18 cellular contexts compared by ENCODE assay signal in the genomic region with DNA sequence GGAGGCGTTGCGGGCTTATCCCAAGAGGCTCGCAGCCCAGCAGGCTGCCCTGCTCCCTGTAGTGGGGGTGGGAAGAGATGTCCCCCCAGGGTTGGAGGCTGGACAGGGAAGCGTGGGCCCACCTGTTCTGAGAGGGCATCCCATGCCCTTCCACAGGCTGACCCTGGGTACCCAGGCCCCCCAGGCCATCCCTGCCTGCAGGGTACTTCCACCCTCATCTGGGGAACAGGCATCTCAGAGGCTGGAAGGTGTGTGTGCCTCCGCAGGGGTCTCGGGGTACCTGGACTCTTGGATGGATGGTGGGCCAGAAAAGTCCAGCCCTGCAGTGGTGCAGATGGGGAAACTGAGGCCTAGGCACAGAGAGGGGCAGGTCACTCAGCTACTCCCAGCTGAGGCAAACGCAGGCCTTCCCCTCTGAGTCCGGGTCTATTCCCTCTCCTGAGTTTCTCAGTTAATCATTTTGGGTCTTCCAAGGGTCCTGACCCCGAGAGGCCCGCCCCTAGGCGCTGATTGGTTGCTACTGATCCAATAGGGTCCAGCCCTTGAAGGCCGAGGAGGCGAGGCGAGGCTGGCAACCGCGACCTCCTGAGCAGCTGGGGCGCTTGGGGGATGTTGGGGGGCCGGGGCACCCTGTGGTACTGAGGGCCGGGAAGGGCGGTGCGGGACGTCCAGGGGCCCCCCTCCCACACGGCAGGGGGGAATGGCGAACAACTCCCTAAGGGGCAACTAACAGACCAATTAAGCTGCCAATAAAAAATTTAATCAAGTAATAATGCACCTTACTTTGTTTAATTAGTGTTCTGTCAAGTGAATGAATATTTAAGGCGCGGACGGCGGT. TPM values are rescaled to one million over a fixed set of nuclear protein-coding genes. Genes with fewer than 3 reads are reported as not detected.
DNase-seq lines count a peak whose midpoint lies in the region; ATAC-seq and TF ChIP-seq lines count a peak whose summit lies in the region.
"Had no signal": no experiment of that assay in that cellular context is flagged by ENCODE, and none has a peak within 500 bp of the region (broad histone marks: within the 10 kb centered on the region; RNA-seq: fewer than 3 reads in every experiment).

No MANE protein-coding gene starts in this region.

- H3K27ac ChIP-seq in right atrium auricular region (peak overlapping the region; percentile 80 to 83), mesendoderm (ENCODE audit: low read depth, low read length) (no peak overlapping the region), foreskin keratinocyte (no peak overlapping the region)
- H3K27ac ChIP-seq: 22Rv1 had no signal

- no peak overlapping the region for H4K5ac ChIP-seq in mesendoderm (ENCODE audit: low read length)

- no peak overlapping the region for H3K23ac ChIP-seq in mesendoderm (ENCODE audit: low read length)

- ATAC-seq in left cardiac atrium: no peak
- ATAC-seq in foreskin keratinocyte: no peak
- ATAC-seq in activated CD8-positive, alpha-beta T cell treated with anti-CD3 and anti-CD28 coated beads for 36 hours: no peak

- no peak overlapping the region for H2AK5ac ChIP-seq in mesendoderm (ENCODE audit: low read length)

- no CpG with 5 or more reads among the region's 28 CpGs for WGBS in mesendoderm (ENCODE audit: extremely low coverage, insufficient coverage, low lambda C conversion rate)

- no peaks in the 10 kb centered on the region for H3K9me3 Mint-ChIP-seq in activated CD8-positive, alpha-beta T cell treated with anti-CD3 and anti-CD28 coated beads for 36 hours
- H3K9me3 Mint-ChIP-seq: CD4-positive, alpha-beta T cell had no signal

- H3K4me1 ChIP-seq in right atrium auricular region: peaks cover 0 to 57% of the 10 kb centered on the region in 2 donors
- peaks cover 2% of the 10 kb centered on the region for H3K4me1 ChIP-seq in mesendoderm (ENCODE audit: control insufficient read depth, low read depth, low read length)
- H3K4me1 ChIP-seq in foreskin keratinocyte: no peaks in the 10 kb centered on the region
- H3K4me1 ChIP-seq: Caco-2 had no signal

- H2BK5ac ChIP-seq in mesendoderm (ENCODE audit: low read length): no peak overlapping the region

- no peak overlapping the region for H3K9ac ChIP-seq in mesendoderm (ENCODE audit: low read length)

- H3K4ac ChIP-seq in mesendoderm (ENCODE audit: low read depth, low read length): no peak overlapping the region

- peaks cover 8% of the 10 kb centered on the region for H3K4me1 Mint-ChIP-seq in activated CD8-positive, alpha-beta T cell treated with anti-CD3 and anti-CD28 coated beads for 36 hours (ENCODE audit: low read depth)

- TF ChIP-seq CTCF in right atrium auricular region (IDR thresholded peaks at IDR 0.05) (no peak), foreskin keratinocyte (conservative IDR thresholded peaks at IDR 0.05) (no peak)
- TF ChIP-seq CTCF in activated CD8-positive, alpha-beta T cell treated with anti-CD3 and anti-CD28 coated beads for 36 hours (IDR thresholded peaks at IDR 0.05): no peak

- H3K4me3 ChIP-seq in right atrium auricular region (no peak overlapping the region), mesendoderm (ENCODE audit: low read length) (no peak overlapping the region)

- H3K27me3 ChIP-seq in right atrium auricular region (no peaks in the 10 kb centered on the region), mesendoderm (ENCODE audit: insufficient read depth, low read length, poor library complexity) (no peaks in the 10 kb centered on the region), foreskin keratinocyte (peaks cover 63% of the 10 kb centered on the region)

- no peak for DNase-seq in right atrium auricular region (ENCODE audit: low spot score)
- DNase-seq in left cardiac atrium: no peak
- peak; percentile 79 for DNase-seq in ecto neural progenitor cell (ENCODE audit: low spot score)
- DNase-seq in mesendoderm: peak; percentile 29
- no peak for DNase-seq in foreskin keratinocyte
- DNase-seq in activated CD8-positive, alpha-beta T cell treated with anti-CD3 and anti-CD28 coated beads for 36 hours: no peak
- DNase-seq in NCI-H446 treated with DMSO at 0.1 percent for 48 hours (lab: John Stamatoyannopoulos, UW): no peak
- DNase-seq in AG20443 (ENCODE audit: low spot score): no peak
- DNase-seq: Caco-2; CD4-positive, alpha-beta T cell; GF-D8; GOT3; NCI-H1092; NCI-H1436 treated with DMSO at 0.1 percent for 48 hours; NCI-H2171 had no signal

- no peaks in the 10 kb centered on the region for H3K79me2 ChIP-seq in mesendoderm (ENCODE audit: control insufficient read depth, insufficient read depth, low read length)

- no peaks in the 10 kb centered on the region for H3K9me3 ChIP-seq in right atrium auricular region
- H3K9me3 ChIP-seq: Caco-2 had no signal

- peaks cover 8% of the 10 kb centered on the region for H3K27me3 Mint-ChIP-seq in activated CD8-positive, alpha-beta T cell treated with anti-CD3 and anti-CD28 coated beads for 36 hours

- H2BK120ac ChIP-seq in mesendoderm (ENCODE audit: low read depth, low read length): no peak overlapping the region

- H3K18ac ChIP-seq in mesendoderm (ENCODE audit: low read length): no peak overlapping the region

- H3K36me3 Mint-ChIP-seq in activated CD8-positive, alpha-beta T cell treated with anti-CD3 and anti-CD28 coated beads for 36 hours (ENCODE audit: low read depth): no peaks in the 10 kb centered on the region

- H3K36me3 ChIP-seq in right atrium auricular region: no peaks in the 10 kb centered on the region
- H3K36me3 ChIP-seq in mesendoderm (ENCODE audit: control insufficient read depth, insufficient read depth, low read length): no peaks in the 10 kb centered on the region

- POLR2A ChIA-PET in activated CD8-positive, alpha-beta T cell treated with anti-CD3 and anti-CD28 coated beads for 36 hours (lab: Charles Lee): no interaction called here

- H3K56ac ChIP-seq in mesendoderm (ENCODE audit: low read length): no peak overlapping the region

- H2BK15ac ChIP-seq in mesendoderm (replicated peaks; ENCODE audit: low read depth): no peak overlapping the region

- no peak overlapping the region for H3K4me3 Mint-ChIP-seq in activated CD8-positive, alpha-beta T cell treated with anti-CD3 and anti-CD28 coated beads for 36 hours

- H3K4me2 ChIP-seq in mesendoderm (ENCODE audit: low read length): no peak overlapping the region

- CTCF ChIA-PET in activated CD8-positive, alpha-beta T cell treated with anti-CD3 and anti-CD28 coated beads for 36 hours (lab: Charles Lee): no interaction called here

- intact Hi-C loops in left cardiac atrium (cut with DNase I): no loop called here
- intact Hi-C loops in activated CD8-positive, alpha-beta T cell treated with anti-CD3 and anti-CD28 coated beads for 36 hours (cut with micrococcal nuclease): no loop called here

- H3K79me1 ChIP-seq in mesendoderm (ENCODE audit: low read length): no peaks in the 10 kb centered on the region

- H4K8ac ChIP-seq in mesendoderm (ENCODE audit: low read depth, low read length): no peak overlapping the region

- no peak overlapping the region for H3K27ac Mint-ChIP-seq in activated CD8-positive, alpha-beta T cell treated with anti-CD3 and anti-CD28 coated beads for 36 hours
- H3K27ac Mint-ChIP-seq: CD4-positive, alpha-beta T cell had no signal

RNA-seq across cellular contexts. Expression of a gene that starts 23.8 kb away (rescaled TPM):
- total RNA-seq in right atrium auricular region: 1 to 10 TPM in 1 of 2 donors, under 1 TPM in 1; 0.67 to 1.7 TPM
- total RNA-seq in left cardiac atrium: 1 to 10 TPM; 1.3 to 1.6 TPM
- polyA plus RNA-seq in mesendoderm (2013, experiment 1 of 2): 0.03 TPM
- polyA plus RNA-seq in mesendoderm (2013, experiment 2 of 2): 0.03 TPM
- total RNA-seq in foreskin keratinocyte: not detected in 2 replicates
- polyA plus RNA-seq in foreskin keratinocyte: not detected in 2 replicates
- total RNA-seq in activated CD8-positive, alpha-beta T cell treated with anti-CD3 and anti-CD28 coated beads for 36 hours: not detected
- total RNA-seq: CD4-positive, alpha-beta T cell; GM12878; SK-MEL-5 had no signal

Comparison
In these comparisons a context has a peak if more than half of its experiments do, and no peak if none do; other contexts are left out.
1. DNase-seq: peak in ecto neural progenitor cell (single experiment) and mesendoderm (single experiment); none in right atrium auricular region (single experiment), left cardiac atrium (single experiment), foreskin keratinocyte (0 of 2), activated CD8-positive, alpha-beta T cell treated with anti-CD3 and anti-CD28 coated beads for 36 hours (single experiment), NCI-H446 treated with DMSO at 0.1 percent for 48 hours (single experiment) and AG20443 (single experiment).
2. H3K27ac ChIP-seq: peak in right atrium auricular region (2 of 2); none in mesendoderm (single experiment) and foreskin keratinocyte (single experiment).